ENCODE assay signal across 1 cellular context in the genomic region with DNA sequence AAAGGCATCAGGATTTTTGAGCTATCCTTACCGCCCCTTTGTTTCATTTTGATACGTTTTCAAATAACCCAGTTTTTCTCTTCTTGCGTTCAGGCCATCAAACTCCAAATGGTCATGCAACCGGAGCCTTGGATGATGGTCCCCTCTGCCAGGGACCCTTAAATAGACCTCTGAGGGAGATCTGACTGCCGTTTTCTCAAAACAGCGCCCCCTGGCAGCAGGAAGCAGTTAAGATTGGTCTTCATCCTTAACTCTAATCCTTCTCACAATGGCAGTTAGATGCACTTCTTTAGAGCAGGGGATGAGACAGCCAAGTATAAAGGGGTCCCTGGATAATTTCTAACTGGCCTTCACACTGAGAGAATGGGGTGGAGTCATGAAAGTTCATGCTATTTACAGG.
TF ChIP-seq lines count a peak whose summit lies in the region.

No MANE protein-coding gene starts in this region.

TF ChIP-seq in H1, 55 proteins besides CTCF, POLR2A, EP300 and RAD21:
- TF ChIP-seq BRCA1 (IDR thresholded peaks at IDR 0.05; ENCODE audit: low read depth, low read length) = no peak
TF ChIP-seq in H1: peak in this region for 0.
